In the genomic region with DNA sequence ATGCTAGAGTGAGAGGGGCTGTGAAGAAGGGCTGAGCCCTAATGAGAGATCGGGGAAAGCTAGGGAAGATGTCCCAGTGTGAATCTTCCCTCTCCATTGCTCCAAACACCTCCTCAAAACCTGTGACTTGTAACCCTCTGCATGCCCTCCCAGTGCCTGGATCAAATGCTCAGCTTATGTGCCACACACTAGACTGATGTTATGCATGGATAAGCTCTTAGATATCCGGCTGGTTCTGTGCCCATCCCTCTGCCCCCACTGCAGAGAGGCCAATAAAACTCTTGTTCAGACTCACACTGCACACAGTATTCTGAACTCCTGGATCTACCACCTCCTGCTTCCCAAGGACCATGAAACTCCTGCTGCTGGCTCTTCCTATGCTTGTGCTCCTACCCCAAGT, we compare ENCODE assay signal across 37 cellular contexts. TPM values are rescaled to one million over a fixed set of nuclear protein-coding genes. Genes with fewer than 3 reads are reported as not detected.
"Had no signal": no experiment of that assay in that cellular context is flagged by ENCODE, and none has a peak within 500 bp of the region (broad histone marks: within the 10 kb centered on the region; RNA-seq: fewer than 3 reads in every experiment).

Gene DEFB118, plus strand, starts transcription at position 301 of the 400 bp plus-strand sequence. Its CDS starts 50 bp downstream, at position 351.

- H3K27ac ChIP-seq: adrenal gland, body of pancreas, brain microvascular endothelial cell, breast epithelium, VCaP had no signal

- FAIRE-seq: astrocyte, TTC549 had no signal

- H3K27me3 ChIP-seq: adrenal gland, body of pancreas, brain microvascular endothelial cell, breast epithelium had no signal

- ATAC-seq: activated CD8-positive, alpha-beta T cell treated with anti-CD3 and anti-CD28 coated beads for 36 hours; activated naive CD4-positive, alpha-beta T cell treated with anti-CD3 and anti-CD28 coated beads, Interleukin-2, amount 50 U/mL, for 72 hours; activated T-cell treated with anti-CD3 and anti-CD28 coated beads, Interleukin-2, amount 50 U/mL, for 4 hours; activated T-cell treated with anti-CD3 and anti-CD28 coated beads, Interleukin-2, amount 50 U/mL, for 72 hours; activated T-helper 17 cell treated with anti-CD3 and anti-CD28 coated beads, Interleukin-2, amount 50 U/mL, for 72 hours; body of pancreas had no signal

- H3K36me3 ChIP-seq: adrenal gland, brain microvascular endothelial cell, breast epithelium had no signal

- DNase-seq: activated B cell treated with CpG ODN at 0.5 μM for 24 hours; activated CD4-positive, alpha-beta memory T cell treated with anti-CD3 and anti-CD28 coated beads for 36 hours; activated CD4-positive, alpha-beta T cell treated with anti-CD3 and anti-CD28 coated beads for 4 hours; activated CD4-positive, alpha-beta T cell treated with anti-CD3 and anti-CD28 coated beads, Interleukin-2, amount 10 ng/mL, durations not matched to agents 24 days and 14 days; activated CD4-positive, alpha-beta T cell treated with anti-CD3 and anti-CD28 coated beads, Interleukin-2, amount 50 U/mL, for 1 hour; activated CD4-positive, alpha-beta T cell treated with anti-CD3 and anti-CD28 coated beads, Interleukin-2, amount 50 U/mL, for 4 hours; activated CD4-positive, CD25-positive, alpha-beta regulatory T cell treated with anti-CD3 and anti-CD28 coated beads, Interleukin-2, amount 50 U/mL, for 72 hours; activated CD8-positive, alpha-beta memory T cell treated with anti-CD3 and anti-CD28 coated beads, Interleukin-2, amount 50 U/mL, for 4 hours; activated CD8-positive, alpha-beta T cell treated with anti-CD3 and anti-CD28 coated beads for 36 hours; activated effector memory CD4-positive, alpha-beta T cell treated with anti-CD3 and anti-CD28 coated beads, Interleukin-2, amount 50 U/mL, for 16 hours; activated gamma-delta T cell treated with Interleukin-2 at 50 U/mL for 16 hours; activated naive CD4-positive, alpha-beta T cell; activated naive CD4-positive, alpha-beta T cell treated with anti-CD3 and anti-CD28 coated beads for 36 hours; activated naive CD4-positive, alpha-beta T cell treated with anti-CD3 and anti-CD28 coated beads, Interleukin-2, amount 50 U/mL, for 16 hours; activated naive CD8-positive, alpha-beta T cell treated with anti-CD3 and anti-CD28 coated beads for 36 hours; activated T-cell treated with anti-CD3 and anti-CD28 coated beads for 4 hours; activated T-cell treated with anti-CD3 and anti-CD28 coated beads, Interleukin-2, amount 50 U/mL, for 1 hour; activated T-cell treated with anti-CD3 and anti-CD28 coated beads, Interleukin-2, amount 50 U/mL, for 4 hours; activated T-cell treated with anti-CD3 and anti-CD28 coated beads, Interleukin-2, amount 50 U/mL, for 72 hours; adrenal gland; amniotic stem cell; aorta; body of pancreas; brain microvascular endothelial cell; central memory CD4-positive, alpha-beta T cell; T-helper 2 cell; T-helper 9 cell had no signal

- H3K9me3 ChIP-seq: adrenal gland had no signal

- H3K4me1 ChIP-seq: adrenal gland, body of pancreas, breast epithelium had no signal

- H3K4me3 ChIP-seq: adrenal gland, body of pancreas, breast epithelium had no signal

RNA-seq across cellular contexts. Expression of gene DEFB118, which starts in this region (rescaled TPM):
- total RNA-seq: activated B cell treated with CpG ODN at 0.5 μM for 24 hours; activated CD4-positive, alpha-beta memory T cell treated with anti-CD3 and anti-CD28 coated beads for 36 hours; activated CD4-positive, alpha-beta T cell treated with anti-CD3 and anti-CD28 coated beads, Interleukin-2, amount 10 ng/mL, durations not matched to agents 24 days and 14 days; activated CD8-positive, alpha-beta memory T cell treated with anti-CD3 and anti-CD28 coated beads for 36 hours; activated CD8-positive, alpha-beta T cell treated with anti-CD3 and anti-CD28 coated beads for 36 hours; activated naive CD4-positive, alpha-beta T cell treated with anti-CD3 and anti-CD28 coated beads for 36 hours; activated naive CD4-positive, alpha-beta T cell treated with anti-CD3 and anti-CD28 coated beads, Interleukin-2, amount 50 U/mL, for 72 hours; activated naive CD8-positive, alpha-beta T cell treated with anti-CD3 and anti-CD28 coated beads for 36 hours; activated T-cell treated with anti-CD3 and anti-CD28 coated beads, Interleukin-2, amount 50 U/mL, for 4 hours; activated T-cell treated with anti-CD3 and anti-CD28 coated beads, Interleukin-2, amount 50 U/mL, for 72 hours; activated T-helper 1 cell treated with anti-CD3 and anti-CD28 coated beads, Interleukin-12 subunit alpha, Interleukin-12 subunit beta, Interleukin-2, Interleukin-4 antibody, amounts not matched to agents 30 ng/mL and 10 ng/mL and 1 ng/mL, durations not matched to agents 14 hours and 24 hours and 36 hours; activated T-helper 17 cell treated with anti-CD3 and anti-CD28 coated beads, Interleukin-2, amount 50 U/mL, for 72 hours; adrenal gland; aorta; astrocyte; body of pancreas; breast epithelium; cardiac septum; cerebellum had no signal
- polyA plus RNA-seq: adrenal gland, aorta had no signal
